9 cellular contexts compared by ENCODE assay signal in genomic region chr12:50542448-50542847, GRCh38. TPM values are rescaled to one million over a fixed set of nuclear protein-coding genes. Genes with fewer than 3 reads are reported as not detected.
DNase-seq lines count a peak whose midpoint lies in the region; ATAC-seq and TF ChIP-seq lines count a peak whose summit lies in the region.
"Had no signal": no experiment of that assay in that cellular context is flagged by ENCODE, and none has a peak within 500 bp of the region (broad histone marks: within the 10 kb centered on the region; RNA-seq: fewer than 3 reads in every experiment).

No MANE protein-coding gene starts in this region.

- no peaks in the 10 kb centered on the region for H3K9me2 ChIP-seq in SK-N-SH

- peak overlapping the region in 1 of 2 experiments; percentile 52; a peak in 2 of 4 replicates for H3K27ac ChIP-seq in SK-N-SH (ENCODE audit: low read depth in 2 of 2, low read length in 1 of 2)
- H3K27ac ChIP-seq: thoracic aorta had no signal

- H4K20me1 ChIP-seq in SK-N-SH (ENCODE audit: insufficient read depth), result peaks cover 6% of the 10 kb centered on the region; the same call in 1 of the 2 replicates

- peak overlapping the region; percentile 40; the same call in 1 of the 2 replicates for H3K9ac ChIP-seq in SK-N-SH

- H3K9me3 ChIP-seq in SK-N-SH, result no peaks in the 10 kb centered on the region
- H3K9me3 ChIP-seq: thoracic aorta had no signal

- H3K4me3 ChIP-seq in SK-N-SH (ENCODE audit: low read depth in 2 of 2, low read length in 1 of 2) (no peak overlapping the region), H7 (ENCODE audit: insufficient read depth, low read depth, low read length) (no peak overlapping the region)
- H3K4me3 ChIP-seq: thoracic aorta had no signal

- no peak for TF ChIP-seq CTCF in SK-N-SH (IDR thresholded peaks at IDR 0.05)

- CTCF ChIA-PET in SK-N-SH (lab: Yijun Ruan, JAX), result interaction anchor here (1.2 to 1.4 kb wide), 3 partner anchors 35 to 96 kb away, joined by 3 to 4 read pairs (median 3); no protein-coding TSS in a partner anchor

- H2AFZ ChIP-seq in SK-N-SH (ENCODE audit: low read depth), result 0 out of 2 replicates have a peak overlapping the region, but pooled peaks have one; percentile 10

- peaks cover 2 to 37% of the 10 kb centered on the region in 2 experiments; a peak in 3 of 4 replicates for H3K4me1 ChIP-seq in SK-N-SH (ENCODE audit: control insufficient read depth in 1 of 2, insufficient read depth in 2 of 2, low read depth in 1 of 2, low read length in 1 of 2)

- no peak for TF ChIP-seq EP300 in SK-N-SH (IDR thresholded peaks at IDR 0.05; ENCODE audit: borderline replicate concordance in 1 of 2, low read depth in 1 of 2, low read length in 1 of 2)

- POLR2A ChIA-PET in SK-N-SH (lab: Yijun Ruan, JAX), result no interaction called here

- H3K36me3 ChIP-seq in SK-N-SH (replicated peaks in 1 of 2; ENCODE audit: control insufficient read depth in 1 of 2, insufficient read depth in 2 of 2, low read length in 1 of 2), result no peaks in the 10 kb centered on the region
- no peaks in the 10 kb centered on the region for H3K36me3 ChIP-seq in H7 (replicated peaks; ENCODE audit: control insufficient read depth, insufficient read depth, low read length)
- H3K36me3 ChIP-seq: thoracic aorta had no signal

- DNase-seq in stimulated activated CD4-positive, alpha-beta T cell treated with anti-CD3 and anti-CD28 coated beads, Interleukin-2, amount 100 ng/mL, for 4 hours (ENCODE audit: low read depth), result peak; percentile 9
- DNase-seq in stimulated activated CD4-positive, alpha-beta T cell treated with anti-CD3 and anti-CD28 coated beads, Interleukin-2, amount 100 ng/mL, for 48 hours, result no peak
- DNase-seq in SK-N-SH (no peak), H7 (no peak), NCI-H2227 treated with DMSO at 0.1 percent for 48 hours (lab: John Stamatoyannopoulos, UW) (no peak), iPS-NIHi7 (ENCODE audit: extremely low spot score) (no peak)

- peaks cover 79% of the 10 kb centered on the region; the same call in 1 of the 2 replicates for H3K79me2 ChIP-seq in SK-N-SH (ENCODE audit: insufficient read depth)

- no peak overlapping the region for H3K4me2 ChIP-seq in SK-N-SH

- H3K27me3 ChIP-seq in SK-N-SH (ENCODE audit: insufficient read depth), result no peaks in the 10 kb centered on the region
- no peaks in the 10 kb centered on the region for H3K27me3 ChIP-seq in H7 (ENCODE audit: control insufficient read depth, insufficient read depth, low read length)

- H3F3A ChIP-seq in SK-N-SH (replicated peaks; ENCODE audit: insufficient read depth), result peaks cover 19% of the 10 kb centered on the region

- ATAC-seq in esophagus mucosa, result peak; percentile 95
- ATAC-seq in HG03135 (IDR thresholded peaks at IDR 0.05; ENCODE audit: unreplicated experiment), result no peak

- 96% methylated on average over 1 of the region's 1 CpG for WGBS in SK-N-SH (ENCODE audit: low lambda C conversion rate)

- TF ChIP-seq RAD21 in SK-N-SH (IDR thresholded peaks at IDR 0.05; ENCODE audit: low read length), result no peak

TF ChIP-seq in SK-N-SH, 30 proteins besides CTCF, POLR2A, EP300 and RAD21:
- TF ChIP-seq PBX3 (IDR thresholded peaks at IDR 0.05) (peak; percentile 22; the same call in 1 of the 2 replicates), TEAD4 (IDR thresholded peaks at IDR 0.05; ENCODE audit: borderline replicate concordance, insufficient read depth) (no peak)
TF ChIP-seq in SK-N-SH: peak in this region for 1.

RNA-seq across cellular contexts. Expression of gene DIP2B, which starts 37.7 kb away (rescaled TPM):
- polyA plus RNA-seq in SK-N-SH (2012; rRNA removed), result 6.6 and 8.6 TPM in 2 replicates
- polyA plus RNA-seq in SK-N-SH (2012; cell fraction: cytosol; rRNA removed), result 6.8 and 7.6 TPM in 2 replicates
- polyA plus RNA-seq in SK-N-SH (2012; cell fraction: nucleus; rRNA removed), result 6.5 and 11.6 TPM in 2 replicates
- 35.3 TPM for total RNA-seq in esophagus mucosa
- total RNA-seq in H7 (2014; rRNA removed; shearing (Covaris generic)), result 13.7 and 17.6 TPM in 2 replicates
